In genomic region chr22:47727656-47728055, GRCh38 we compare ENCODE assay signal across 2 cellular contexts.
TF ChIP-seq lines count a peak whose summit lies in the region.

No MANE protein-coding gene starts in this region.

TF ChIP-seq in GM23338, 12 proteins besides CTCF, POLR2A, EP300 and RAD21:
- TF ChIP-seq POLR2AphosphoS5 (IDR thresholded peaks at IDR 0.05; ENCODE audit: low read depth) = no peak
- TF ChIP-seq ZNF114 (CRISPR knock-in tag; IDR thresholded peaks at IDR 0.05) = no peak
- TF ChIP-seq JUNB (IDR thresholded peaks at IDR 0.05; ENCODE audit: unreplicated experiment) = no peak

TF ChIP-seq in H1, 55 proteins besides CTCF, POLR2A, EP300 and RAD21:
- TF ChIP-seq MAFK (IDR thresholded peaks at IDR 0.05; ENCODE audit: low read depth, low read length) (0 out of 2 replicates have a peak, but pooled peaks have one; percentile 9), BRCA1 (IDR thresholded peaks at IDR 0.05; ENCODE audit: low read depth, low read length) (no peak)
